Comparison of ENCODE assay signal across 10 cellular contexts in genomic region chr14:74299061-74299545, GRCh38. TPM values are rescaled to one million over a fixed set of nuclear protein-coding genes. Genes with fewer than 3 reads are reported as not detected.
A peak's percentile ranks its signal among the peaks of the same experiment; 100 is the strongest.
DNase-seq lines count a peak whose midpoint lies in the region; ATAC-seq lines count a peak whose summit lies in the region.
"Had no signal": no experiment of that assay in that cellular context is flagged by ENCODE, and none has a peak within 500 bp of the region (broad histone marks: within the 10 kb centered on the region; RNA-seq: fewer than 3 reads in every experiment).

No MANE protein-coding gene starts in this region.

- H3K27me3 Mint-ChIP-seq in activated T-helper 1 cell treated with anti-CD3 and anti-CD28 coated beads, Interleukin-12 subunit alpha, Interleukin-12 subunit beta, Interleukin-2, Interleukin-4 antibody, amounts not matched to agents 30 ng/mL and 10 ng/mL and 1 ng/mL, durations not matched to agents 14 hours and 24 hours and 36 hours (ENCODE audit: insufficient read depth) = no peaks in the 10 kb centered on the region
- H3K27me3 Mint-ChIP-seq: stimulated activated naive CD8-positive, alpha-beta T cell treated with anti-CD3 and anti-CD28 coated beads, Interleukin-15, amount 100 ng/mL, for 72 hours had no signal

- peak; percentile 16 for DNase-seq in activated CD4-positive, alpha-beta T cell treated with anti-CD3 and anti-CD28 coated beads for 48 hours
- no peak for DNase-seq in activated CD4-positive, alpha-beta T cell treated with anti-CD3 and anti-CD28 coated beads for 1 hour
- DNase-seq in activated T-helper 1 cell treated with anti-CD3 and anti-CD28 coated beads, Interleukin-12 subunit alpha, Interleukin-12 subunit beta, Interleukin-2, Interleukin-4 antibody, amounts not matched to agents 30 ng/mL and 10 ng/mL and 1 ng/mL, durations not matched to agents 14 hours and 24 hours and 36 hours (ENCODE audit: low spot score) = no peak
- DNase-seq in left ventricle myocardium superior (peak; percentile 37), cortex of kidney (lab: John Stamatoyannopoulos, UW) (no peak)
- DNase-seq in stimulated activated CD8-positive, alpha-beta memory T cell treated with anti-CD3 and anti-CD28 coated beads, Interleukin-4, amount 100 ng/mL, for 48 hours = peak; percentile 35
- DNase-seq: stimulated activated naive CD8-positive, alpha-beta T cell treated with anti-CD3 and anti-CD28 coated beads, Interleukin-15, amount 100 ng/mL, for 72 hours had no signal

- H3K36me3 Mint-ChIP-seq in activated T-helper 1 cell treated with anti-CD3 and anti-CD28 coated beads, Interleukin-12 subunit alpha, Interleukin-12 subunit beta, Interleukin-2, Interleukin-4 antibody, amounts not matched to agents 30 ng/mL and 10 ng/mL and 1 ng/mL, durations not matched to agents 14 hours and 24 hours and 36 hours (ENCODE audit: low read depth) = peaks cover 19% of the 10 kb centered on the region

- H3K4me1 Mint-ChIP-seq in activated T-helper 1 cell treated with anti-CD3 and anti-CD28 coated beads, Interleukin-12 subunit alpha, Interleukin-12 subunit beta, Interleukin-2, Interleukin-4 antibody, amounts not matched to agents 30 ng/mL and 10 ng/mL and 1 ng/mL, durations not matched to agents 14 hours and 24 hours and 36 hours (ENCODE audit: low read depth) = peaks cover 22% of the 10 kb centered on the region

- ATAC-seq in left ventricle myocardium superior = no peak
- no peak for ATAC-seq in HG02763 (IDR thresholded peaks at IDR 0.05; ENCODE audit: unreplicated experiment)
- no peak for ATAC-seq in HG03432 (IDR thresholded peaks at IDR 0.05; ENCODE audit: unreplicated experiment)
- ATAC-seq: stimulated activated naive CD8-positive, alpha-beta T cell treated with anti-CD3 and anti-CD28 coated beads, Interleukin-15, amount 100 ng/mL, for 72 hours had no signal

- intact Hi-C loops in activated T-helper 1 cell treated with anti-CD3 and anti-CD28 coated beads, Interleukin-12 subunit alpha, Interleukin-12 subunit beta, Interleukin-2, Interleukin-4 antibody, amounts not matched to agents 30 ng/mL and 10 ng/mL and 1 ng/mL, durations not matched to agents 14 hours and 24 hours and 36 hours (cut with micrococcal nuclease) = no loop called here
- intact Hi-C loops in left ventricle myocardium superior (cut with micrococcal nuclease) = no loop called here

- H3K4me3 Mint-ChIP-seq in activated T-helper 1 cell treated with anti-CD3 and anti-CD28 coated beads, Interleukin-12 subunit alpha, Interleukin-12 subunit beta, Interleukin-2, Interleukin-4 antibody, amounts not matched to agents 30 ng/mL and 10 ng/mL and 1 ng/mL, durations not matched to agents 14 hours and 24 hours and 36 hours = no peak overlapping the region

- H3K27ac Mint-ChIP-seq in activated T-helper 1 cell treated with anti-CD3 and anti-CD28 coated beads, Interleukin-12 subunit alpha, Interleukin-12 subunit beta, Interleukin-2, Interleukin-4 antibody, amounts not matched to agents 30 ng/mL and 10 ng/mL and 1 ng/mL, durations not matched to agents 14 hours and 24 hours and 36 hours = peak overlapping the region; percentile 10

- no peaks in the 10 kb centered on the region for H3K9me3 Mint-ChIP-seq in activated T-helper 1 cell treated with anti-CD3 and anti-CD28 coated beads, Interleukin-12 subunit alpha, Interleukin-12 subunit beta, Interleukin-2, Interleukin-4 antibody, amounts not matched to agents 30 ng/mL and 10 ng/mL and 1 ng/mL, durations not matched to agents 14 hours and 24 hours and 36 hours
- H3K9me3 Mint-ChIP-seq: stimulated activated naive CD8-positive, alpha-beta T cell treated with anti-CD3 and anti-CD28 coated beads, Interleukin-15, amount 100 ng/mL, for 72 hours had no signal

RNA-seq across cellular contexts. Expression of gene ABCD4, which starts 3.6 kb away (rescaled TPM):
- total RNA-seq in activated T-helper 1 cell treated with anti-CD3 and anti-CD28 coated beads, Interleukin-12 subunit alpha, Interleukin-12 subunit beta, Interleukin-2, Interleukin-4 antibody, amounts not matched to agents 30 ng/mL and 10 ng/mL and 1 ng/mL, durations not matched to agents 14 hours and 24 hours and 36 hours = 38.8 and 44.4 TPM in 2 replicates
- 25.2 TPM for total RNA-seq in left ventricle myocardium superior

RNA-seq across cellular contexts. Expression of gene VRTN, which starts 49.2 kb away (rescaled TPM):
- total RNA-seq in activated T-helper 1 cell treated with anti-CD3 and anti-CD28 coated beads, Interleukin-12 subunit alpha, Interleukin-12 subunit beta, Interleukin-2, Interleukin-4 antibody, amounts not matched to agents 30 ng/mL and 10 ng/mL and 1 ng/mL, durations not matched to agents 14 hours and 24 hours and 36 hours = not detected in 2 replicates
- total RNA-seq in left ventricle myocardium superior = not detected

RNA-seq across cellular contexts. Expression of gene VSX2, which starts 59.9 kb away (rescaled TPM):
- not detected in 2 replicates for total RNA-seq in activated T-helper 1 cell treated with anti-CD3 and anti-CD28 coated beads, Interleukin-12 subunit alpha, Interleukin-12 subunit beta, Interleukin-2, Interleukin-4 antibody, amounts not matched to agents 30 ng/mL and 10 ng/mL and 1 ng/mL, durations not matched to agents 14 hours and 24 hours and 36 hours
- not detected for total RNA-seq in left ventricle myocardium superior
- total RNA-seq: cardiac muscle cell had no signal

Comparison
In these comparisons a context has a peak if more than half of its experiments do, and no peak if none do; other contexts are left out.
1. DNase-seq: peak in activated CD4-positive, alpha-beta T cell treated with anti-CD3 and anti-CD28 coated beads for 48 hours (single experiment), left ventricle myocardium superior (single experiment) and stimulated activated CD8-positive, alpha-beta memory T cell treated with anti-CD3 and anti-CD28 coated beads, Interleukin-4, amount 100 ng/mL, for 48 hours (single experiment); none in activated CD4-positive, alpha-beta T cell treated with anti-CD3 and anti-CD28 coated beads for 1 hour (single experiment), activated T-helper 1 cell treated with anti-CD3 and anti-CD28 coated beads, Interleukin-12 subunit alpha, Interleukin-12 subunit beta, Interleukin-2, Interleukin-4 antibody, amounts not matched to agents 30 ng/mL and 10 ng/mL and 1 ng/mL, durations not matched to agents 14 hours and 24 hours and 36 hours (single experiment) and cortex of kidney (single experiment).